38 cellular contexts compared by ENCODE assay signal in the genomic region with DNA sequence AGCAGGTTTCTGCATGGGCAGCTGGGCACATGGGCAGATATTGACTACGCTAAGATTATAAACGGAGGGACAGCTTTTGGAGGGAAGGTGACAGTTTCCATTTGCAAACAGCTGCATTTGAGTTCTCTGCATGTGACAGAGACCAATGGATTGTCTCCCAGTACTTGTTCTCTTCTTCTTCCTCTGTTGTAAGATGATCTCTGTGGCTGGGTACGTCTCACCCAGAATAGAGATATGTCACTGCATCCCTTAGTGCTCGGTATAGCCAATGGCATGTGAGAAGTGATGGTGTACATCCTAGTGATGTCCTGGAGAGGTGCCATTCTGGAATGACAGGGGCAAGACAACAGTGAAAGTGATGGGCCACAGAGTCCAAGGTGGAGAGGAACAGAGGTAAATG.
"Had no signal": no experiment of that assay in that cellular context is flagged by ENCODE, and none has a peak within 500 bp of the region (broad histone marks: within the 10 kb centered on the region; RNA-seq: fewer than 3 reads in every experiment).

No MANE protein-coding gene starts in this region.

- ATAC-seq: activated CD8-positive, alpha-beta T cell treated with anti-CD3 and anti-CD28 coated beads for 36 hours; activated naive CD4-positive, alpha-beta T cell treated with anti-CD3 and anti-CD28 coated beads, Interleukin-2, amount 50 U/mL, for 72 hours; activated T-cell treated with anti-CD3 and anti-CD28 coated beads, Interleukin-2, amount 50 U/mL, for 4 hours; activated T-cell treated with anti-CD3 and anti-CD28 coated beads, Interleukin-2, amount 50 U/mL, for 72 hours; activated T-helper 17 cell treated with anti-CD3 and anti-CD28 coated beads, Interleukin-2, amount 50 U/mL, for 72 hours; body of pancreas had no signal

- H3K27ac Mint-ChIP-seq: activated B cell treated with CpG ODN at 0.5 μM for 24 hours; activated CD4-positive, alpha-beta memory T cell treated with anti-CD3 and anti-CD28 coated beads for 36 hours; activated CD4-positive, alpha-beta T cell treated with anti-CD3 and anti-CD28 coated beads, Interleukin-2, amount 10 ng/mL, durations not matched to agents 24 days and 14 days; activated CD8-positive, alpha-beta T cell treated with anti-CD3 and anti-CD28 coated beads for 36 hours; activated naive CD4-positive, alpha-beta T cell treated with anti-CD3 and anti-CD28 coated beads for 36 hours; activated naive CD4-positive, alpha-beta T cell treated with anti-CD3 and anti-CD28 coated beads, Interleukin-2, amount 50 U/mL, for 72 hours; activated naive CD8-positive, alpha-beta T cell treated with anti-CD3 and anti-CD28 coated beads for 36 hours; activated T-cell treated with anti-CD3 and anti-CD28 coated beads, Interleukin-2, amount 50 U/mL, for 72 hours; activated T-helper 1 cell treated with anti-CD3 and anti-CD28 coated beads, Interleukin-12 subunit alpha, Interleukin-12 subunit beta, Interleukin-2, Interleukin-4 antibody, amounts not matched to agents 30 ng/mL and 10 ng/mL and 1 ng/mL, durations not matched to agents 14 hours and 24 hours and 36 hours; activated T-helper 17 cell treated with anti-CD3 and anti-CD28 coated beads, Interleukin-2, amount 50 U/mL, for 72 hours; T-helper 1 cell treated with Interleukin-12 subunit alpha and Interleukin-12 subunit beta and Interleukin-4 antibody, amounts not matched to agents 30 μg/mL and 1 μg/mL, for 36 hours had no signal

- H3K9me3 ChIP-seq: adrenal gland, body of pancreas, breast epithelium had no signal

- DNase-seq: activated B cell treated with CpG ODN at 0.5 μM for 24 hours; activated CD4-positive, alpha-beta memory T cell treated with anti-CD3 and anti-CD28 coated beads for 36 hours; activated CD4-positive, alpha-beta T cell treated with anti-CD3 and anti-CD28 coated beads for 4 hours; activated CD4-positive, alpha-beta T cell treated with anti-CD3 and anti-CD28 coated beads, Interleukin-2, amount 10 ng/mL, durations not matched to agents 24 days and 14 days; activated CD4-positive, alpha-beta T cell treated with anti-CD3 and anti-CD28 coated beads, Interleukin-2, amount 50 U/mL, for 1 hour; activated CD4-positive, alpha-beta T cell treated with anti-CD3 and anti-CD28 coated beads, Interleukin-2, amount 50 U/mL, for 4 hours; activated CD4-positive, CD25-positive, alpha-beta regulatory T cell treated with anti-CD3 and anti-CD28 coated beads, Interleukin-2, amount 50 U/mL, for 72 hours; activated CD8-positive, alpha-beta memory T cell treated with anti-CD3 and anti-CD28 coated beads, Interleukin-2, amount 50 U/mL, for 4 hours; activated CD8-positive, alpha-beta T cell treated with anti-CD3 and anti-CD28 coated beads for 36 hours; activated effector memory CD4-positive, alpha-beta T cell treated with anti-CD3 and anti-CD28 coated beads, Interleukin-2, amount 50 U/mL, for 16 hours; activated gamma-delta T cell treated with Interleukin-2 at 50 U/mL for 16 hours; activated naive CD4-positive, alpha-beta T cell; activated naive CD4-positive, alpha-beta T cell treated with anti-CD3 and anti-CD28 coated beads for 36 hours; activated naive CD4-positive, alpha-beta T cell treated with anti-CD3 and anti-CD28 coated beads, Interleukin-2, amount 50 U/mL, for 16 hours; activated naive CD8-positive, alpha-beta T cell treated with anti-CD3 and anti-CD28 coated beads for 36 hours; activated T-cell treated with anti-CD3 and anti-CD28 coated beads for 4 hours; activated T-cell treated with anti-CD3 and anti-CD28 coated beads, Interleukin-2, amount 50 U/mL, for 1 hour; activated T-cell treated with anti-CD3 and anti-CD28 coated beads, Interleukin-2, amount 50 U/mL, for 4 hours; activated T-cell treated with anti-CD3 and anti-CD28 coated beads, Interleukin-2, amount 50 U/mL, for 72 hours; adrenal gland; amniotic stem cell; aorta; body of pancreas; brain microvascular endothelial cell; central memory CD4-positive, alpha-beta T cell; SW 1271; T-helper 1 cell; T-helper 2 cell; T-helper 9 cell had no signal

- H3K4me3 Mint-ChIP-seq: activated B cell treated with CpG ODN at 0.5 μM for 24 hours; activated CD4-positive, alpha-beta memory T cell treated with anti-CD3 and anti-CD28 coated beads for 36 hours; activated CD4-positive, alpha-beta T cell treated with anti-CD3 and anti-CD28 coated beads, Interleukin-2, amount 10 ng/mL, durations not matched to agents 24 days and 14 days; activated CD8-positive, alpha-beta T cell treated with anti-CD3 and anti-CD28 coated beads for 36 hours; activated naive CD4-positive, alpha-beta T cell treated with anti-CD3 and anti-CD28 coated beads for 36 hours; activated naive CD8-positive, alpha-beta T cell treated with anti-CD3 and anti-CD28 coated beads for 36 hours; activated T-cell treated with anti-CD3 and anti-CD28 coated beads, Interleukin-2, amount 50 U/mL, for 4 hours; activated T-cell treated with anti-CD3 and anti-CD28 coated beads, Interleukin-2, amount 50 U/mL, for 72 hours; activated T-helper 1 cell treated with anti-CD3 and anti-CD28 coated beads, Interleukin-12 subunit alpha, Interleukin-12 subunit beta, Interleukin-2, Interleukin-4 antibody, amounts not matched to agents 30 ng/mL and 10 ng/mL and 1 ng/mL, durations not matched to agents 14 hours and 24 hours and 36 hours; activated T-helper 17 cell treated with anti-CD3 and anti-CD28 coated beads, Interleukin-2, amount 50 U/mL, for 72 hours; T-helper 1 cell treated with Interleukin-12 subunit alpha and Interleukin-12 subunit beta and Interleukin-4 antibody, amounts not matched to agents 30 μg/mL and 1 μg/mL, for 36 hours; T-helper 2 cell treated with Interferon-gamma antibody and Interleukin-4, amounts not matched to agents 5 μg/mL and 100 μg/mL, for 36 hours had no signal

- H3K36me3 ChIP-seq: adrenal gland, brain microvascular endothelial cell, breast epithelium had no signal

- H3K27me3 Mint-ChIP-seq: activated B cell treated with CpG ODN at 0.5 μM for 24 hours; activated CD4-positive, alpha-beta T cell treated with anti-CD3 and anti-CD28 coated beads, Interleukin-2, amount 10 ng/mL, durations not matched to agents 24 days and 14 days had no signal

- H3K36me3 Mint-ChIP-seq: activated CD4-positive, alpha-beta memory T cell treated with anti-CD3 and anti-CD28 coated beads for 36 hours; activated naive CD4-positive, alpha-beta T cell treated with anti-CD3 and anti-CD28 coated beads, Interleukin-2, amount 50 U/mL, for 72 hours; activated naive CD8-positive, alpha-beta T cell treated with anti-CD3 and anti-CD28 coated beads for 36 hours had no signal

- H3K4me1 ChIP-seq: adrenal gland, breast epithelium had no signal

- H3K4me3 ChIP-seq: adrenal gland, body of pancreas, breast epithelium had no signal

- FAIRE-seq: astrocyte, TTC549 had no signal

- H3K27ac ChIP-seq: adrenal gland, body of pancreas, brain microvascular endothelial cell, breast epithelium, VCaP had no signal

- H3K27me3 ChIP-seq: adrenal gland, body of pancreas, brain microvascular endothelial cell had no signal

- H3K9me3 Mint-ChIP-seq: activated B cell treated with CpG ODN at 0.5 μM for 24 hours; activated CD4-positive, alpha-beta memory T cell treated with anti-CD3 and anti-CD28 coated beads for 36 hours; activated CD4-positive, alpha-beta T cell treated with anti-CD3 and anti-CD28 coated beads, Interleukin-2, amount 10 ng/mL, durations not matched to agents 24 days and 14 days; activated CD8-positive, alpha-beta T cell treated with anti-CD3 and anti-CD28 coated beads for 36 hours; activated naive CD4-positive, alpha-beta T cell treated with anti-CD3 and anti-CD28 coated beads for 36 hours; activated naive CD4-positive, alpha-beta T cell treated with anti-CD3 and anti-CD28 coated beads, Interleukin-2, amount 50 U/mL, for 72 hours; activated naive CD8-positive, alpha-beta T cell treated with anti-CD3 and anti-CD28 coated beads for 36 hours; activated T-cell treated with anti-CD3 and anti-CD28 coated beads, Interleukin-2, amount 50 U/mL, for 4 hours; activated T-helper 1 cell treated with anti-CD3 and anti-CD28 coated beads, Interleukin-12 subunit alpha, Interleukin-12 subunit beta, Interleukin-2, Interleukin-4 antibody, amounts not matched to agents 30 ng/mL and 10 ng/mL and 1 ng/mL, durations not matched to agents 14 hours and 24 hours and 36 hours; activated T-helper 17 cell treated with anti-CD3 and anti-CD28 coated beads, Interleukin-2, amount 50 U/mL, for 72 hours; T-helper 1 cell treated with Interleukin-12 subunit alpha and Interleukin-12 subunit beta and Interleukin-4 antibody, amounts not matched to agents 30 μg/mL and 1 μg/mL, for 36 hours had no signal

- H3K4me1 Mint-ChIP-seq: activated B cell treated with CpG ODN at 0.5 μM for 24 hours; activated CD4-positive, alpha-beta T cell treated with anti-CD3 and anti-CD28 coated beads, Interleukin-2, amount 10 ng/mL, durations not matched to agents 24 days and 14 days; activated naive CD8-positive, alpha-beta T cell treated with anti-CD3 and anti-CD28 coated beads for 36 hours; activated T-helper 17 cell treated with anti-CD3 and anti-CD28 coated beads, Interleukin-2, amount 50 U/mL, for 72 hours had no signal
